Comparison of ENCODE assay signal across 10 cellular contexts in the genomic region with DNA sequence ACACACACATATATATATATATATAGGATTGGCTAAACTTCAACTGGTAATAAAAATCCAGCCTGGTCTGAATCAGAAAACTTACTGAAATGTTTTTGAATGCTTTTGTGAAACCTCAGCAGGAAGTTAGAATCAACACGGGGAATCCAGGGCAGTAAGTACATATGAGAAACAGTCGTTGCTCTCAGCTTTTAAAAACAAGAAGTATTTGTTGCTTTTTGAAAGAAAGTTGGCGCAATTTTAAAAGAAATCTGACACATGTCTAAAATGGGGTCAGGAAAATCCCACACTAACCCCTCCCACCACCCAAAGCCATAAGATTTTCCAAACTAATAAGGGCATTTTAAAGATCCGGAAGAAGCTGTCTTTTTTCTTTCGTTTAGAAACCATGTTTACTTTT. TPM values are rescaled to one million over a fixed set of nuclear protein-coding genes. Genes with fewer than 3 reads are reported as not detected.
DNase-seq lines count a peak whose midpoint lies in the region; ATAC-seq and TF ChIP-seq lines count a peak whose summit lies in the region.
"Had no signal": no experiment of that assay in that cellular context is flagged by ENCODE, and none has a peak within 500 bp of the region (broad histone marks: within the 10 kb centered on the region; RNA-seq: fewer than 3 reads in every experiment).

No MANE protein-coding gene starts in this region.

- POLR2A ChIA-PET in IMR-90 (lab: Charles Lee; ENCODE audit: unreplicated experiment): no interaction called here

- CTCF ChIA-PET in IMR-90 (lab: Yijun Ruan, JAX): interaction anchor here (1.7 kb wide), 1 partner anchor 42 kb away, joined by 3 read pairs; no protein-coding TSS in a partner anchor

- H2BK20ac ChIP-seq in IMR-90 (ENCODE audit: low read depth, low read length): peak overlapping the region; percentile 76
- H2BK20ac ChIP-seq in H9 (ENCODE audit: low read depth, low read length, poor library complexity, severe bottlenecking): no peak overlapping the region

- no peaks in the 10 kb centered on the region for H3K79me2 ChIP-seq in H9 (ENCODE audit: insufficient read depth, low read length)

- no peak overlapping the region for H2BK12ac ChIP-seq in H9 (ENCODE audit: insufficient read length, low read depth, low read length)

- dilution Hi-C loops in IMR-90 (cut with HindIII; ENCODE audit: low sequenced_read_pairs, unreplicated experiment): no loop called here

- no TSS peak for BruUV-seq in IMR-90 (replicated peaks; lab: Mats Ljungman, UMichigan)

- peak overlapping the region; percentile 63 for H3K4me3 Mint-ChIP-seq in central memory CD8-positive, alpha-beta T cell
- H3K4me3 Mint-ChIP-seq in H9: no peak overlapping the region

- H3K4ac ChIP-seq in IMR-90 (ENCODE audit: low read depth, low read length) (peak overlapping the region; percentile 65; the same call in 1 of the 2 replicates), H9 (ENCODE audit: low read depth, low read length) (no peak overlapping the region)

- H2BK5ac ChIP-seq in IMR-90 (ENCODE audit: low read depth, low read length, poor library complexity, severe bottlenecking): peak overlapping the region; percentile 86
- H2BK5ac ChIP-seq in H9 (ENCODE audit: insufficient read length, low read length): no peak overlapping the region

- no peak overlapping the region for H2AK9ac ChIP-seq in IMR-90 (replicated peaks; ENCODE audit: low read depth, low read length, poor library complexity)

- no peak overlapping the region for H3K4me3 ChIP-seq in GM12864 (ENCODE audit: low read depth, low read length)
- peak overlapping the region; percentile 15; the same call in 1 of the 2 replicates for H3K4me3 ChIP-seq in IMR-90 (ENCODE audit: insufficient read depth, low read depth, low read length)
- no peak overlapping the region for H3K4me3 ChIP-seq in rectal smooth muscle tissue (ENCODE audit: low read length)

- H4K91ac ChIP-seq in IMR-90 (ENCODE audit: insufficient read depth, low read depth, low read length) (no peak overlapping the region; the same call in 1 of the 2 replicates), H9 (ENCODE audit: insufficient read length, low read depth, low read length) (no peak overlapping the region)

- 0 out of 2 replicates have a peak, but pooled peaks cover 3% of the 10 kb centered on the region for H3K9me1 ChIP-seq in IMR-90 (ENCODE audit: insufficient read depth, low read length)

- ATAC-seq in IMR-90 (ENCODE audit: low read depth): peak; percentile 54
- no peak for ATAC-seq in central memory CD8-positive, alpha-beta T cell (replicated peaks; ENCODE audit: extremely low read depth, poor library complexity, severe bottlenecking)
- ATAC-seq in HG03439 (IDR thresholded peaks at IDR 0.05; ENCODE audit: unreplicated experiment): no peak
- no peak for ATAC-seq in HG03039 (IDR thresholded peaks at IDR 0.05; ENCODE audit: unreplicated experiment)

- peak overlapping the region; percentile 68 for H3K27ac Mint-ChIP-seq in central memory CD8-positive, alpha-beta T cell (ENCODE audit: low read depth)
- no peak overlapping the region for H3K27ac Mint-ChIP-seq in H9

- H3T11ph ChIP-seq in H9 (ENCODE audit: low read length): no peak overlapping the region

- H3K56ac ChIP-seq in IMR-90 (ENCODE audit: extremely low read depth, insufficient read depth, low read length) (no peak overlapping the region; the same call in 1 of the 2 replicates), H9 (ENCODE audit: insufficient read length, low read depth, low read length) (no peak overlapping the region)

- no peaks in the 10 kb centered on the region for H3K79me1 ChIP-seq in IMR-90 (ENCODE audit: low read depth in 1 of 2, low read length in 2 of 2)
- H3K79me1 ChIP-seq in H9 (ENCODE audit: insufficient read depth, low read depth, low read length, poor library complexity, severe bottlenecking): no peaks in the 10 kb centered on the region

- DNase-seq in GM12864 (ENCODE audit: low read depth): peak; percentile 15
- DNase-seq in IMR-90: peak; percentile 52
- DNase-seq in central memory CD8-positive, alpha-beta T cell (ENCODE audit: low spot score in 2 of 2): no peak
- DNase-seq in H9: no peak
- DNase-seq in retina: no peak
- DNase-seq: NCI-H510A had no signal

- peak overlapping the region; percentile 85; the same call in 1 of the 2 replicates for H3K4me2 ChIP-seq in IMR-90 (ENCODE audit: low read depth, low read length)
- no peak overlapping the region for H3K4me2 ChIP-seq in H9 (ENCODE audit: insufficient read depth, insufficient read length, low read length)

- H3K14ac ChIP-seq in IMR-90 (replicated peaks; ENCODE audit: low read depth, low read length) (no peak overlapping the region; the same call in 1 of the 2 replicates), H9 (ENCODE audit: insufficient read depth, low read length) (no peak overlapping the region)

- H4K20me1 ChIP-seq in IMR-90 (ENCODE audit: insufficient read depth, low read length) (no peaks in the 10 kb centered on the region), H9 (ENCODE audit: control insufficient read depth, insufficient read depth, insufficient read length) (no peaks in the 10 kb centered on the region)

- H3K27ac ChIP-seq in IMR-90 (ENCODE audit: insufficient read depth, low read length) (0 out of 2 replicates have a peak overlapping the region, but pooled peaks have one; percentile 3), rectal smooth muscle tissue (ENCODE audit: low read depth, low read length) (peak overlapping the region; percentile 30), H9 (ENCODE audit: insufficient read length, low read depth, low read length) (no peak overlapping the region)

- in situ Hi-C loops in IMR-90 (cut with MboI; ENCODE audit: low sequenced_read_pairs): no loop called here

- H3K27me3 Mint-ChIP-seq in central memory CD8-positive, alpha-beta T cell: no peaks in the 10 kb centered on the region
- H3K27me3 Mint-ChIP-seq in H9 (ENCODE audit: low read depth): no peaks in the 10 kb centered on the region; the same call in 1 of the 2 replicates

- no peaks in the 10 kb centered on the region for H3K23me2 ChIP-seq in H9 (ENCODE audit: insufficient read length, low read depth, low read length, poor library complexity, severe bottlenecking)

- TF ChIP-seq RAD21 in IMR-90 (IDR thresholded peaks at IDR 0.05; ENCODE audit: low read length): no peak

- H4K5ac ChIP-seq in IMR-90 (ENCODE audit: low read depth, low read length) (peak overlapping the region; percentile 72; the same call in 1 of the 2 replicates), H9 (ENCODE audit: insufficient read length, low read depth, low read length) (no peak overlapping the region)

- no CpG with 5 or more reads among the region's 5 CpGs for WGBS in IMR-90 (ENCODE audit: extremely low coverage in 2 of 2, insufficient read length in 1 of 2), 2 experiments
- WGBS in H9 (ENCODE audit: extremely low coverage, insufficient read length, low lambda C conversion rate): no CpG with 5 or more reads among the region's 5 CpGs

- H2BK15ac ChIP-seq in IMR-90 (ENCODE audit: low read depth, low read length): no peak overlapping the region
- H2BK15ac ChIP-seq in H9 (ENCODE audit: low read depth, low read length): no peak overlapping the region

- H4K8ac ChIP-seq in IMR-90 (ENCODE audit: low read depth in 2 of 2, low read length in 2 of 2): peak overlapping the region; percentile 37 to 92; a peak in 3 of 4 replicates
- no peak overlapping the region for H4K8ac ChIP-seq in H9 (replicated peaks; ENCODE audit: insufficient read length, low read depth, low read length)

- H3K4me1 Mint-ChIP-seq in central memory CD8-positive, alpha-beta T cell: peaks cover 5% of the 10 kb centered on the region
- H3K4me1 Mint-ChIP-seq in H9: peaks cover 6 to 9% of the 10 kb centered on the region in 2 experiments

- H3K9me3 ChIP-seq in IMR-90 (ENCODE audit: control insufficient read depth, insufficient read depth, low read length): no peaks in the 10 kb centered on the region
- no peaks in the 10 kb centered on the region for H3K9me3 ChIP-seq in H9 (ENCODE audit: control insufficient read depth, low read depth, low read length)

- H3K36me3 ChIP-seq in IMR-90 (ENCODE audit: control insufficient read depth, insufficient read depth, low read length) (no peaks in the 10 kb centered on the region), rectal smooth muscle tissue (ENCODE audit: control insufficient read depth, insufficient read depth, low read length) (no peaks in the 10 kb centered on the region)

- H3K27me3 ChIP-seq in IMR-90 (ENCODE audit: control insufficient read depth, insufficient read depth, low read length) (no peaks in the 10 kb centered on the region), rectal smooth muscle tissue (ENCODE audit: control insufficient read depth, insufficient read depth, low read length) (no peaks in the 10 kb centered on the region), H9 (ENCODE audit: insufficient read depth, low read length) (no peaks in the 10 kb centered on the region)

- no peaks in the 10 kb centered on the region for H3K9me3 Mint-ChIP-seq in central memory CD8-positive, alpha-beta T cell
- no peaks in the 10 kb centered on the region for H3K9me3 Mint-ChIP-seq in H9

- H3K9ac ChIP-seq in IMR-90 (ENCODE audit: low read depth, low read length) (peak overlapping the region; percentile 66; the same call in 1 of the 2 replicates), rectal smooth muscle tissue (ENCODE audit: low read length) (no peak overlapping the region), H9 (ENCODE audit: extremely low read depth, insufficient read length, low read length) (no peak overlapping the region)

- H3K18ac ChIP-seq in IMR-90 (ENCODE audit: low read depth, low read length): peak overlapping the region; percentile 57; the same call in 1 of the 2 replicates
- H3K18ac ChIP-seq in H9 (ENCODE audit: insufficient read length, low read depth, low read length): no peak overlapping the region

- no peak overlapping the region for H2AK5ac ChIP-seq in IMR-90 (ENCODE audit: low read depth, low read length)
- H2AK5ac ChIP-seq in H9 (ENCODE audit: insufficient read length, low read length): no peak overlapping the region

- H3K36me3 Mint-ChIP-seq in central memory CD8-positive, alpha-beta T cell (ENCODE audit: insufficient read depth): peaks cover 1% of the 10 kb centered on the region
- no peaks in the 10 kb centered on the region for H3K36me3 Mint-ChIP-seq in H9 (ENCODE audit: insufficient read depth in 1 of 3, low read depth in 3 of 3)

- TF ChIP-seq CTCF in GM12864 (IDR thresholded peaks at IDR 0.05; ENCODE audit: low read depth, low read length, missing control alignments): no peak
- TF ChIP-seq CTCF in IMR-90 (conservative IDR thresholded peaks at IDR 0.05; ENCODE audit: low read depth, low read length): no peak
- no peak for TF ChIP-seq CTCF in H9 (conservative IDR thresholded peaks at IDR 0.05)

- peaks cover 6% of the 10 kb centered on the region; the same call in 1 of the 2 replicates for H3K4me1 ChIP-seq in IMR-90 (ENCODE audit: control insufficient read depth, insufficient read depth, low read length)
- H3K4me1 ChIP-seq in rectal smooth muscle tissue (ENCODE audit: control insufficient read depth, insufficient read depth, low read length): no peaks in the 10 kb centered on the region
- H3K4me1 ChIP-seq in H9 (ENCODE audit: insufficient read depth, low read length): no peaks in the 10 kb centered on the region

- TF ChIP-seq POLR2A in IMR-90 (IDR thresholded peaks at IDR 0.05; ENCODE audit: low read depth, low read length): no peak

- intact Hi-C loops in IMR-90 (cut with micrococcal nuclease): no loop called here

- no peak overlapping the region for H3K23ac ChIP-seq in IMR-90 (ENCODE audit: low read depth, low read length)
- H3K23ac ChIP-seq in H9 (ENCODE audit: insufficient read length, low read depth, low read length): no peak overlapping the region

- H2BK120ac ChIP-seq in IMR-90 (ENCODE audit: low read depth, low read length) (peak overlapping the region; percentile 71; the same call in 1 of the 2 replicates), H9 (ENCODE audit: low read depth, low read length, poor library complexity, severe bottlenecking) (no peak overlapping the region)

- H2AFZ ChIP-seq in IMR-90 (replicated peaks; ENCODE audit: low read length, poor library complexity): no peak overlapping the region
- H2AFZ ChIP-seq in H9 (ENCODE audit: low read length): no peak overlapping the region

RNA-seq across cellular contexts. Expression of a gene that starts 11.5 kb away (rescaled TPM):
- 0.28 and 0.54 TPM in 2 replicates for total RNA-seq in IMR-90 (2012; rRNA removed)
- polyA plus RNA-seq in IMR-90 (2012; rRNA removed): 0.12 and 0.14 TPM in 2 replicates
- 0.03 and 0.47 TPM in 2 replicates for polyA plus RNA-seq in IMR-90 (2012; cell fraction: cytosol; rRNA removed)
- 0.01 and 0.21 TPM in 2 replicates for polyA plus RNA-seq in IMR-90 (2012; cell fraction: nucleus; rRNA removed; ENCODE audit: low replicate concordance)
- 0.07 and 0.26 TPM in 2 replicates for total RNA-seq in H9 (2021)
- total RNA-seq: myocyte had no signal

RNA-seq across cellular contexts. Expression of a gene that starts 30.4 kb away (rescaled TPM):
- 24.6 and 32.8 TPM in 2 replicates for total RNA-seq in IMR-90 (2012; rRNA removed)
- polyA plus RNA-seq in IMR-90 (2012; rRNA removed): 10.6 and 13.1 TPM in 2 replicates
- polyA plus RNA-seq in IMR-90 (2012; cell fraction: cytosol; rRNA removed): 2.7 and 4.7 TPM in 2 replicates
- 1.6 and 11.1 TPM in 2 replicates for polyA plus RNA-seq in IMR-90 (2012; cell fraction: nucleus; rRNA removed; ENCODE audit: low replicate concordance)
- total RNA-seq in H9 (2021): 25.2 and 27.0 TPM in 2 replicates

Comparison
In these comparisons a context has a peak if more than half of its experiments do, and no peak if none do; other contexts are left out.
1. DNase-seq: peak in GM12864 (single experiment) and IMR-90 (single experiment); none in central memory CD8-positive, alpha-beta T cell (0 of 2), H9 (single experiment) and retina (single experiment).